In the genomic region with DNA sequence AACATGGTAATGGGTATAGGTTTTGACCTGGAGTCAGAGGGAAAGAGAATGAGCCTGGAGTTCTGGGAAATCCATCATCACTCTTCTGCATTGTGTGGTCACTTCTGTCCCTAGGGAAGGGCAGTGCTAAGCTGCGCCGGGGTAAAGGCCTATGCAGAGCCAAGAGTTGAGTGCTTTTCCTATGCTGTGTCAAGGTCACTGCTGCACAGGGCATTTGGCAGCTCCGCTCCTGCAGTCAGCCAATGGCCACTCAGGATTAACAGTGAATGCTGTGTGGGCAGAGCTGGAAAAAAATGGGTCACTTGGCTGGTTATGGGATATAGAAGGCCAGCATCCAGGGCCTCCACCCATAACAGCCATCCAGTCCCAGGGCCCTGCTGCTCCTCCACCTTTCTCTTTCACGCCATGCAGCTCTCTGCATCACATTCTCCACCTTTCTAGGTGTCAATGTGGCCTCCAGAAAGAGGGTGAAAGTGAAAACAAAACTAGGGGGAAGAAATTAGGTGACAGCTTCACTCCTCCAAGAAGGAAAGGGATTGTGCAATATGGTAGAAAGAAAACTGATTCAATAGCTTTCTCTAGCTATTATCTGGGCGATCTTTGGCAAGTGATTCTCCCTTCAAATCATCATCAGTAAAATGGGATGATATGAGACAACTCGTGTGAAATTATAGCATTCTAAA, we compare ENCODE assay signal across 20 cellular contexts.
DNase-seq lines count a peak whose midpoint lies in the region; ATAC-seq and TF ChIP-seq lines count a peak whose summit lies in the region.
"Had no signal": no experiment of that assay in that cellular context is flagged by ENCODE, and none has a peak within 500 bp of the region (broad histone marks: within the 10 kb centered on the region; RNA-seq: fewer than 3 reads in every experiment).

No MANE protein-coding gene starts in this region.

- 56 to 75% (median 68%) methylated on average over 6 of the region's 6 CpGs for WGBS in spleen, 5 donors

- intact Hi-C loops in left cardiac atrium (cut with DNase I) (no loop called here), spleen (cut with DNase I; ENCODE audit: low total_unique reads) (no loop called here)

- peaks cover 19% of the 10 kb centered on the region for H3K4me1 Mint-ChIP-seq in activated T-cell treated with anti-CD3 and anti-CD28 coated beads, Interleukin-2, amount 50 U/mL, for 72 hours (ENCODE audit: low read depth)
- peaks cover 14% of the 10 kb centered on the region for H3K4me1 Mint-ChIP-seq in activated naive CD8-positive, alpha-beta T cell treated with anti-CD3 and anti-CD28 coated beads for 36 hours

- peak; percentile 36 to 44 for ATAC-seq in activated T-cell treated with anti-CD3 and anti-CD28 coated beads, Interleukin-2, amount 50 U/mL, for 72 hours (replicated peaks in 1 of 2)
- ATAC-seq in left cardiac atrium (peak; percentile 91 to 95), HG03378 (IDR thresholded peaks at IDR 0.05; ENCODE audit: unreplicated experiment) (no peak)
- ATAC-seq: left colon had no signal

- H3K4me3 ChIP-seq in spleen = no peak overlapping the region
- H3K4me3 ChIP-seq: pancreas, uterus had no signal

- TF ChIP-seq POLR2A in spleen (IDR thresholded peaks at IDR 0.05) = no peak

- no peaks in the 10 kb centered on the region for H3K27me3 Mint-ChIP-seq in activated T-cell treated with anti-CD3 and anti-CD28 coated beads, Interleukin-2, amount 50 U/mL, for 72 hours (ENCODE audit: low read depth)
- H3K27me3 Mint-ChIP-seq in activated naive CD8-positive, alpha-beta T cell treated with anti-CD3 and anti-CD28 coated beads for 36 hours = no peaks in the 10 kb centered on the region
- H3K27me3 Mint-ChIP-seq: activated naive CD4-positive, alpha-beta T cell treated with anti-CD3 and anti-CD28 coated beads, Interleukin-2, amount 50 U/mL, for 24 hours had no signal

- H3K27me3 ChIP-seq in spleen (replicated peaks in 1 of 7) = no peaks in the 10 kb centered on the region
- H3K27me3 ChIP-seq: pancreas, uterus had no signal

- H3K36me3 Mint-ChIP-seq in activated T-cell treated with anti-CD3 and anti-CD28 coated beads, Interleukin-2, amount 50 U/mL, for 72 hours (ENCODE audit: insufficient read depth in 2 of 2) = no peaks in the 10 kb centered on the region
- no peaks in the 10 kb centered on the region for H3K36me3 Mint-ChIP-seq in activated naive CD8-positive, alpha-beta T cell treated with anti-CD3 and anti-CD28 coated beads for 36 hours
- H3K36me3 Mint-ChIP-seq: activated naive CD4-positive, alpha-beta T cell treated with anti-CD3 and anti-CD28 coated beads, Interleukin-2, amount 50 U/mL, for 24 hours had no signal

- peaks cover 0 to 36% (median 28%) of the 10 kb centered on the region in 6 donors for H3K4me1 ChIP-seq in spleen
- H3K4me1 ChIP-seq: uterus had no signal

- DNase-seq in activated T-cell treated with anti-CD3 and anti-CD28 coated beads, Interleukin-2, amount 50 U/mL, for 72 hours = no peak
- no peak for DNase-seq in activated T-cell treated with anti-CD3 and anti-CD28 coated beads, Interleukin-2, amount 50 U/mL, for 48 hours
- peak; percentile 8 for DNase-seq in activated naive CD8-positive, alpha-beta T cell treated with anti-CD3 and anti-CD28 coated beads for 36 hours
- peak; percentile 53 for DNase-seq in left cardiac atrium
- no peak for DNase-seq in spleen
- DNase-seq in GM19238 (ENCODE audit: insufficient read length, low spot score) = no peak
- no peak for DNase-seq in EL
- DNase-seq: ACHN; activated CD4-positive, CD25-positive, alpha-beta regulatory T cell treated with anti-CD3 and anti-CD28 coated beads, Interleukin-2, amount 50 U/mL, for 72 hours; effector CD8-positive, alpha-beta T cell; Karpas-422; left colon; NCI-H1417 treated with DMSO at 0.1 percent for 48 hours; NCI-H2171 treated with DMSO at 0.1 percent for 48 hours; pancreas; SIG-M5; stimulated activated naive CD4-positive, alpha-beta T cell treated with Interleukin-2 at 50 U/mL for 16 hours had no signal

- TF ChIP-seq CTCF in spleen (IDR thresholded peaks at IDR 0.05 in 8 of 11, conservative IDR thresholded peaks at IDR 0.05 in 3 of 11) = no peak

- H3K9me3 ChIP-seq in spleen = no peaks in the 10 kb centered on the region
- H3K9me3 ChIP-seq: pancreas, uterus had no signal

- no peak overlapping the region for H3K4me3 Mint-ChIP-seq in activated T-cell treated with anti-CD3 and anti-CD28 coated beads, Interleukin-2, amount 50 U/mL, for 72 hours
- no peak overlapping the region for H3K4me3 Mint-ChIP-seq in activated naive CD8-positive, alpha-beta T cell treated with anti-CD3 and anti-CD28 coated beads for 36 hours
- H3K4me3 Mint-ChIP-seq: activated naive CD4-positive, alpha-beta T cell treated with anti-CD3 and anti-CD28 coated beads, Interleukin-2, amount 50 U/mL, for 24 hours had no signal

- no peaks in the 10 kb centered on the region for H3K9me3 Mint-ChIP-seq in activated T-cell treated with anti-CD3 and anti-CD28 coated beads, Interleukin-2, amount 50 U/mL, for 72 hours
- no peaks in the 10 kb centered on the region for H3K9me3 Mint-ChIP-seq in activated naive CD8-positive, alpha-beta T cell treated with anti-CD3 and anti-CD28 coated beads for 36 hours
- H3K9me3 Mint-ChIP-seq: activated naive CD4-positive, alpha-beta T cell treated with anti-CD3 and anti-CD28 coated beads, Interleukin-2, amount 50 U/mL, for 24 hours had no signal

- no peak overlapping the region for H3K27ac Mint-ChIP-seq in activated T-cell treated with anti-CD3 and anti-CD28 coated beads, Interleukin-2, amount 50 U/mL, for 72 hours
- H3K27ac Mint-ChIP-seq in activated naive CD8-positive, alpha-beta T cell treated with anti-CD3 and anti-CD28 coated beads for 36 hours = no peak overlapping the region
- H3K27ac Mint-ChIP-seq: activated naive CD4-positive, alpha-beta T cell treated with anti-CD3 and anti-CD28 coated beads, Interleukin-2, amount 50 U/mL, for 24 hours had no signal

- no peaks in the 10 kb centered on the region for H3K36me3 ChIP-seq in spleen
- H3K36me3 ChIP-seq: pancreas, uterus had no signal

- peak overlapping the region in 5 of 8 donors; percentile 14 to 54 (median 36) for H3K27ac ChIP-seq in spleen
- H3K27ac ChIP-seq: pancreas, uterus had no signal

Comparison
In these comparisons a context has a peak if more than half of its experiments do, and no peak if none do; other contexts are left out.
1. DNase-seq: peak in activated naive CD8-positive, alpha-beta T cell treated with anti-CD3 and anti-CD28 coated beads for 36 hours (single experiment) and left cardiac atrium (single experiment); none in activated T-cell treated with anti-CD3 and anti-CD28 coated beads, Interleukin-2, amount 50 U/mL, for 72 hours (0 of 2), activated T-cell treated with anti-CD3 and anti-CD28 coated beads, Interleukin-2, amount 50 U/mL, for 48 hours (0 of 2), spleen (single experiment), GM19238 (single experiment) and EL (single experiment).